In genomic region chr20:31680286-31681127, GRCh38 we compare ENCODE assay signal across 1 cellular context.
TF ChIP-seq lines count a peak whose summit lies in the region.

No MANE protein-coding gene starts in this region.

TF ChIP-seq in HepG2, 621 proteins besides CTCF, POLR2A, EP300 and RAD21:
- TF ChIP-seq ZNF510 (CRISPR knock-in tag; IDR thresholded peaks at IDR 0.05; ENCODE audit: low read depth) (0 out of 2 replicates have a peak, but pooled peaks have one; percentile 36), ZBTB46 (CRISPR knock-in tag; IDR thresholded peaks at IDR 0.05; ENCODE audit: borderline replicate concordance) (0 out of 2 replicates have a peak, but pooled peaks have one; percentile 50), HNF1A (IDR thresholded peaks at IDR 0.05; ENCODE audit: low read depth) (no peak), HNF1A (CRISPR knock-in tag; IDR thresholded peaks at IDR 0.05; ENCODE audit: borderline replicate concordance) (peak; percentile 16; the same call in 1 of the 2 replicates), ZNF383 (CRISPR knock-in tag; IDR thresholded peaks at IDR 0.05; ENCODE audit: borderline replicate concordance) (0 out of 2 replicates have a peak, but pooled peaks have one; percentile 81), ZNF720 (CRISPR knock-in tag; IDR thresholded peaks at IDR 0.05) (no peak), SYNCRIP (IDR thresholded peaks at IDR 0.05; ENCODE audit: insufficient read depth, low read depth, low read length) (no peak), ZNF841 (CRISPR knock-in tag; IDR thresholded peaks at IDR 0.05; ENCODE audit: borderline replicate concordance) (no peak), POGZ (CRISPR knock-in tag; IDR thresholded peaks at IDR 0.05) (0 out of 2 replicates have a peak, but pooled peaks have one; percentile 13), ZNF432 (CRISPR knock-in tag; IDR thresholded peaks at IDR 0.05; ENCODE audit: borderline replicate concordance) (no peak), ERF (CRISPR knock-in tag; IDR thresholded peaks at IDR 0.05) (0 out of 2 replicates have a peak, but pooled peaks have one; percentile 13), MAFG (CRISPR knock-in tag; IDR thresholded peaks at IDR 0.05) (no peak), ZNF12 (CRISPR knock-in tag; IDR thresholded peaks at IDR 0.05) (0 out of 2 replicates have a peak, but pooled peaks have one; percentile 6), PRDM10 (CRISPR knock-in tag; IDR thresholded peaks at IDR 0.05; ENCODE audit: low read depth) (0 out of 2 replicates have a peak, but pooled peaks have one; percentile 3), ZBTB3 (CRISPR knock-in tag; IDR thresholded peaks at IDR 0.05; ENCODE audit: borderline replicate concordance, low read depth) (0 out of 2 replicates have a peak, but pooled peaks have one; percentile 41), RFXAP (CRISPR knock-in tag; IDR thresholded peaks at IDR 0.05; ENCODE audit: borderline replicate concordance) (no peak), ZKSCAN5 (CRISPR knock-in tag; IDR thresholded peaks at IDR 0.05) (no peak), ATF3 (CRISPR knock-in tag; IDR thresholded peaks at IDR 0.05) (no peak), DRAP1 (CRISPR knock-in tag; IDR thresholded peaks at IDR 0.05) (0 out of 2 replicates have a peak, but pooled peaks have one; percentile 8), PATZ1 (CRISPR knock-in tag; IDR thresholded peaks at IDR 0.05) (0 out of 2 replicates have a peak, but pooled peaks have one; percentile 12), SSRP1 (CRISPR knock-in tag; IDR thresholded peaks at IDR 0.05) (peak; percentile 60; the same call in 1 of the 2 replicates), CC2D1A (CRISPR knock-in tag; IDR thresholded peaks at IDR 0.05) (no peak), ZNF878 (CRISPR knock-in tag; IDR thresholded peaks at IDR 0.05) (no peak), ZNF17 (CRISPR knock-in tag; IDR thresholded peaks at IDR 0.05) (no peak), ZNF609 (CRISPR knock-in tag; IDR thresholded peaks at IDR 0.05; ENCODE audit: borderline replicate concordance) (0 out of 2 replicates have a peak, but pooled peaks have one; percentile 21), ZNF3 (CRISPR knock-in tag; IDR thresholded peaks at IDR 0.05) (peak; percentile 86), RARA (CRISPR knock-in tag; IDR thresholded peaks at IDR 0.05) (peak; percentile 2), ZNF251 (CRISPR knock-in tag; IDR thresholded peaks at IDR 0.05) (0 out of 2 replicates have a peak, but pooled peaks have one; percentile 31), POLR2AphosphoS2 (IDR thresholded peaks at IDR 0.05; ENCODE audit: low read depth, low read length) (0 out of 2 replicates have a peak, but pooled peaks have one; percentile 5), IKZF5 (CRISPR knock-in tag; IDR thresholded peaks at IDR 0.05) (peak; percentile 12; the same call in 1 of the 2 replicates), ZNF570 (CRISPR knock-in tag; IDR thresholded peaks at IDR 0.05; ENCODE audit: borderline replicate concordance) (0 out of 2 replicates have a peak, but pooled peaks have one; percentile 45), MEIS1 (CRISPR knock-in tag; IDR thresholded peaks at IDR 0.05; ENCODE audit: borderline replicate concordance) (0 out of 2 replicates have a peak, but pooled peaks have one; percentile 43), RBM22 (optimal IDR thresholded peaks at IDR 0.05; ENCODE audit: low read length) (peak; percentile 87), ZNF761 (CRISPR knock-in tag; conservative IDR thresholded peaks at IDR 0.05) (peak; percentile 67; the same call in 1 of the 2 replicates), SP5 (CRISPR knock-in tag; IDR thresholded peaks at IDR 0.05; ENCODE audit: borderline replicate concordance, low read depth) (0 out of 2 replicates have a peak, but pooled peaks have one; percentile 9), MXI1 (IDR thresholded peaks at IDR 0.05; ENCODE audit: borderline replicate concordance, low read depth, low read length) (0 out of 3 replicates have a peak, but pooled peaks have one; percentile 14), PHF21A (CRISPR knock-in tag; IDR thresholded peaks at IDR 0.05) (0 out of 2 replicates have a peak, but pooled peaks have one; percentile 29), ZSCAN29 (CRISPR knock-in tag; conservative IDR thresholded peaks at IDR 0.05) (0 out of 2 replicates have a peak, but pooled peaks have one; percentile 29)
